Comparison of ENCODE assay signal across 18 cellular contexts in genomic region chr10:34993782-34994181, GRCh38.
"Had no signal": no experiment of that assay in that cellular context is flagged by ENCODE, and none has a peak within 500 bp of the region (broad histone marks: within the 10 kb centered on the region; RNA-seq: fewer than 3 reads in every experiment).

No MANE protein-coding gene starts in this region.

- DNase-seq: activated naive CD8-positive, alpha-beta T cell treated with anti-CD3 and anti-CD28 coated beads, Interleukin-2, amount 10 ng/mL, durations not matched to agents 7 days and 5 days; dorsolateral prefrontal cortex; foreskin fibroblast; hippocampal formation; mucosa of descending colon; naive B cell; transverse colon had no signal

- H3K9me3 ChIP-seq: body of pancreas, mucosa of descending colon, suprapubic skin, transverse colon, vagina had no signal

- H3K9me3 Mint-ChIP-seq: activated CD4-positive, alpha-beta memory T cell treated with anti-CD3 and anti-CD28 coated beads, Interleukin-2, amount 10 ng/mL, durations not matched to agents 7 days and 5 days; activated naive CD8-positive, alpha-beta T cell treated with anti-CD3 and anti-CD28 coated beads, Interleukin-2, amount 10 ng/mL, durations not matched to agents 7 days and 5 days; neural crest cell; stimulated activated naive CD8-positive, alpha-beta T cell treated with anti-CD3 and anti-CD28 coated beads, Interleukin-15, Interleukin-2, amounts not matched to agents 100 ng/mL and 50 ng/mL, for 24 hours; T-helper 2 cell treated with Interferon-gamma antibody and Interleukin-4, amounts not matched to agents 5 μg/mL and 100 μg/mL, for 36 hours; WTC11 had no signal

- H3K27ac Mint-ChIP-seq: activated CD4-positive, alpha-beta memory T cell treated with anti-CD3 and anti-CD28 coated beads, Interleukin-2, amount 10 ng/mL, durations not matched to agents 7 days and 5 days; activated naive CD8-positive, alpha-beta T cell treated with anti-CD3 and anti-CD28 coated beads, Interleukin-2, amount 10 ng/mL, durations not matched to agents 7 days and 5 days had no signal

- H3K4me1 ChIP-seq: vagina had no signal

- H3K4me3 Mint-ChIP-seq: activated CD4-positive, alpha-beta memory T cell treated with anti-CD3 and anti-CD28 coated beads, Interleukin-2, amount 10 ng/mL, durations not matched to agents 7 days and 5 days; activated CD4-positive, alpha-beta T cell treated with anti-CD3 and anti-CD28 coated beads for 36 hours; activated naive CD8-positive, alpha-beta T cell treated with anti-CD3 and anti-CD28 coated beads, Interleukin-2, amount 10 ng/mL, durations not matched to agents 7 days and 5 days; naive B cell; neural crest cell; stimulated activated naive CD8-positive, alpha-beta T cell treated with anti-CD3 and anti-CD28 coated beads, Interleukin-15, Interleukin-2, amounts not matched to agents 100 ng/mL and 50 ng/mL, for 24 hours; T-helper 2 cell treated with Interferon-gamma antibody and Interleukin-4, amounts not matched to agents 5 μg/mL and 100 μg/mL, for 36 hours; WTC11 had no signal

- H3K36me3 ChIP-seq: suprapubic skin, transverse colon, vagina had no signal

- H3K27ac ChIP-seq: dorsolateral prefrontal cortex, epithelial cell of prostate, suprapubic skin, transverse colon, vagina had no signal

- H3K27me3 ChIP-seq: body of pancreas, dorsolateral prefrontal cortex, suprapubic skin, transverse colon, vagina had no signal

- H3K4me3 ChIP-seq: body of pancreas, dorsolateral prefrontal cortex, mucosa of descending colon, suprapubic skin, transverse colon, vagina had no signal

- H3K27me3 Mint-ChIP-seq: activated CD4-positive, alpha-beta memory T cell treated with anti-CD3 and anti-CD28 coated beads, Interleukin-2, amount 10 ng/mL, durations not matched to agents 7 days and 5 days; activated CD4-positive, alpha-beta T cell treated with anti-CD3 and anti-CD28 coated beads for 36 hours; activated naive CD8-positive, alpha-beta T cell treated with anti-CD3 and anti-CD28 coated beads, Interleukin-2, amount 10 ng/mL, durations not matched to agents 7 days and 5 days; naive B cell; progenitor cell of endocrine pancreas; stimulated activated naive CD8-positive, alpha-beta T cell treated with anti-CD3 and anti-CD28 coated beads, Interleukin-15, Interleukin-2, amounts not matched to agents 100 ng/mL and 50 ng/mL, for 24 hours had no signal

- H3K36me3 Mint-ChIP-seq: activated naive CD8-positive, alpha-beta T cell treated with anti-CD3 and anti-CD28 coated beads, Interleukin-2, amount 10 ng/mL, durations not matched to agents 7 days and 5 days; naive B cell; WTC11 had no signal
